Comparison of ENCODE assay signal across 13 cellular contexts in genomic region chr2:98044730-98045129, GRCh38. TPM values are rescaled to one million over a fixed set of nuclear protein-coding genes. Genes with fewer than 3 reads are reported as not detected.
"Had no signal": no experiment of that assay in that cellular context is flagged by ENCODE, and none has a peak within 500 bp of the region (broad histone marks: within the 10 kb centered on the region; RNA-seq: fewer than 3 reads in every experiment).

No MANE protein-coding gene starts in this region.

RNA-seq across cellular contexts. Expression of gene VWA3B, which starts 42.2 kb away (rescaled TPM):
- total RNA-seq: activated naive CD4-positive, alpha-beta T cell treated with anti-CD3 and anti-CD28 coated beads, Interleukin-2, amount 50 U/mL, for 72 hours; activated naive CD8-positive, alpha-beta T cell treated with anti-CD3 and anti-CD28 coated beads for 36 hours; activated naive CD8-positive, alpha-beta T cell treated with anti-CD3 and anti-CD28 coated beads, Interleukin-2, amount 10 ng/mL, durations not matched to agents 7 days and 5 days; activated T-cell treated with anti-CD3 and anti-CD28 coated beads, Interleukin-2, amount 50 U/mL, for 4 hours; activated T-helper 1 cell treated with anti-CD3 and anti-CD28 coated beads, Interleukin-12 subunit alpha, Interleukin-12 subunit beta, Interleukin-2, Interleukin-4 antibody, amounts not matched to agents 30 ng/mL and 10 ng/mL and 1 ng/mL, durations not matched to agents 14 hours and 24 hours and 36 hours; activated T-helper 17 cell treated with anti-CD3 and anti-CD28 coated beads, Interleukin-2, amount 50 U/mL, for 72 hours; activated T-helper 2 cell treated with anti-CD3 and anti-CD28 coated beads, Interferon-gamma antibody, Interleukin-2, Interleukin-4, amounts not matched to agents 10 μg/mL and 5 μg/mL and 100 μg/mL, durations not matched to agents 14 hours and 24 hours and 36 hours; ascending aorta; astrocyte; breast epithelium; bronchial epithelial cell; chondrocyte had no signal
- polyA plus RNA-seq: cardiac muscle cell had no signal
